In genomic region chrX:23784487-23785301, GRCh38 we compare ENCODE assay signal across 7 cellular contexts. TPM values are rescaled to one million over a fixed set of nuclear protein-coding genes. Genes with fewer than 3 reads are reported as not detected.
DNase-seq lines count a peak whose midpoint lies in the region; ATAC-seq and TF ChIP-seq lines count a peak whose summit lies in the region.

No MANE protein-coding gene starts in this region.

- H3K79me2 ChIP-seq in GM23338 (replicated peaks; ENCODE audit: insufficient read depth) = peaks cover 4% of the 10 kb centered on the region; the same call in 1 of the 2 replicates
- H3K79me2 ChIP-seq in neural progenitor cell (ENCODE audit: low read depth) = no peaks in the 10 kb centered on the region

- DNase-seq in GM23338 (ENCODE audit: low spot score) (no peak), RKO (ENCODE audit: low spot score) (peak; percentile 86), neural progenitor cell (ENCODE audit: low spot score) (no peak), DMS153 treated with DMSO at 0.1 percent for 48 hours (lab: John Stamatoyannopoulos, UW; ENCODE audit: unreplicated experiment) (no peak), cerebellar cortex (ENCODE audit: low spot score) (no peak)
- no peak for DNase-seq in stimulated activated CD4-positive, alpha-beta T cell treated with anti-CD3 and anti-CD28 coated beads, Interleukin-15, amount 100 ng/mL, for 24 hours

- ATAC-seq in GM23338 = no peak

- no peaks in the 10 kb centered on the region for H3K9me2 ChIP-seq in GM23338 (ENCODE audit: insufficient read depth)

- H2AFZ ChIP-seq in GM23338 (no peak overlapping the region), neural progenitor cell (replicated peaks) (no peak overlapping the region)

- H4K20me1 ChIP-seq in GM23338 (replicated peaks; ENCODE audit: insufficient read depth) = no peaks in the 10 kb centered on the region
- H4K20me1 ChIP-seq in neural progenitor cell (ENCODE audit: low read depth) = no peaks in the 10 kb centered on the region

- H3K4me1 Mint-ChIP-seq in GM23338 = peaks cover 13% of the 10 kb centered on the region; the same call in 2 of the 3 replicates
- H3K4me1 Mint-ChIP-seq in neural progenitor cell = peaks cover 29% of the 10 kb centered on the region

- H3K36me3 ChIP-seq in GM23338 (ENCODE audit: insufficient read depth) = no peaks in the 10 kb centered on the region
- no peaks in the 10 kb centered on the region for H3K36me3 ChIP-seq in endocrine pancreas (ENCODE audit: control insufficient read depth, insufficient read depth, low read length)
- H3K36me3 ChIP-seq in neural progenitor cell = no peaks in the 10 kb centered on the region

- H3K27ac ChIP-seq in GM23338 (ENCODE audit: low read depth) (no peak overlapping the region), neural progenitor cell (no peak overlapping the region)

- H3K27ac Mint-ChIP-seq in GM23338 = no peak overlapping the region
- peak overlapping the region; percentile 14 for H3K27ac Mint-ChIP-seq in neural progenitor cell

- H3K4me2 ChIP-seq in GM23338 (0 out of 2 replicates have a peak overlapping the region, but pooled peaks have one; percentile 77), neural progenitor cell (peak overlapping the region; percentile 81)

- H3F3A ChIP-seq in GM23338 (replicated peaks; ENCODE audit: low read depth) (no peaks in the 10 kb centered on the region), neural progenitor cell (ENCODE audit: low read depth) (peaks cover 3% of the 10 kb centered on the region)

- H3K27me3 ChIP-seq in GM23338 (ENCODE audit: insufficient read depth) = no peaks in the 10 kb centered on the region
- H3K27me3 ChIP-seq in endocrine pancreas (ENCODE audit: control insufficient read depth, insufficient read depth, low read length) = no peaks in the 10 kb centered on the region
- no peaks in the 10 kb centered on the region for H3K27me3 ChIP-seq in neural progenitor cell

- H3K4me3 ChIP-seq in GM23338 (no peak overlapping the region; the same call in 1 of the 2 replicates), endocrine pancreas (ENCODE audit: control insufficient read depth, insufficient read depth, low read length) (peak overlapping the region; percentile 92), neural progenitor cell (no peak overlapping the region)

- H3K27me3 Mint-ChIP-seq in GM23338 (ENCODE audit: insufficient read depth, low read depth, poor library complexity) (no peaks in the 10 kb centered on the region), neural progenitor cell (ENCODE audit: insufficient read depth, low read depth) (peaks cover 2% of the 10 kb centered on the region)

- H3K9ac ChIP-seq in endocrine pancreas (ENCODE audit: control insufficient read depth, insufficient read depth, low read length) (no peak overlapping the region), neural progenitor cell (no peak overlapping the region)

- H3K36me3 Mint-ChIP-seq in GM23338 (ENCODE audit: low read depth) (peaks cover 8% of the 10 kb centered on the region; the same call in 2 of the 3 replicates), neural progenitor cell (peaks cover 19% of the 10 kb centered on the region)

- H3K9me3 Mint-ChIP-seq in GM23338 (no peaks in the 10 kb centered on the region), neural progenitor cell (no peaks in the 10 kb centered on the region)

- no peak for TF ChIP-seq CTCF in GM23338 (conservative IDR thresholded peaks at IDR 0.05; ENCODE audit: low read depth in 2 of 2)
- TF ChIP-seq CTCF in neural progenitor cell (IDR thresholded peaks at IDR 0.05) = no peak

- H3K4me1 ChIP-seq in GM23338 (ENCODE audit: insufficient read depth) (no peaks in the 10 kb centered on the region), endocrine pancreas (ENCODE audit: control insufficient read depth, insufficient read depth, low read length) (no peaks in the 10 kb centered on the region), neural progenitor cell (peaks cover 6% of the 10 kb centered on the region)

- H3K9me3 ChIP-seq in endocrine pancreas (ENCODE audit: control insufficient read depth, low read length) = no peaks in the 10 kb centered on the region
- H3K9me3 ChIP-seq in neural progenitor cell (ENCODE audit: low read depth) = no peaks in the 10 kb centered on the region

- H3K4me3 Mint-ChIP-seq in GM23338 (peak overlapping the region; percentile 94; the same call in 2 of the 3 replicates), neural progenitor cell (peak overlapping the region; percentile 95)

TF ChIP-seq in GM23338, 12 proteins besides CTCF, POLR2A, EP300 and RAD21 (continues in another document):
- no peak for TF ChIP-seq NANOG (IDR thresholded peaks at IDR 0.05; ENCODE audit: borderline replicate concordance)
- no peak for TF ChIP-seq JUNB (IDR thresholded peaks at IDR 0.05; ENCODE audit: unreplicated experiment)
- TF ChIP-seq ZNF331 (CRISPR knock-in tag; IDR thresholded peaks at IDR 0.05; ENCODE audit: low read depth) = no peak
- no peak for TF ChIP-seq EZH2phosphoT487 (IDR thresholded peaks at IDR 0.05; ENCODE audit: unreplicated experiment)
- TF ChIP-seq REST (IDR thresholded peaks at IDR 0.05; ENCODE audit: unreplicated experiment) = no peak

RNA-seq across cellular contexts. Expression of gene SAT1, which starts 1.7 kb away (rescaled TPM):
- 44.1 and 54.5 TPM in 2 replicates for total RNA-seq in GM23338 (2014; rRNA removed; shearing (Covaris generic))
- 91.9 and 101 TPM in 2 replicates for polyA plus RNA-seq in GM23338 (2016; fragmentation: Nextera tagmentation; extraction: Ambion mirVana)
- 110 and 168 TPM in 2 replicates for total RNA-seq in neural progenitor cell (ENCODE audit: low replicate concordance)

RNA-seq across cellular contexts. Expression of gene ACOT9, which starts 41.6 kb away (rescaled TPM):
- total RNA-seq in GM23338 (2014; rRNA removed; shearing (Covaris generic)) = 34.3 and 35.4 TPM in 2 replicates
- polyA plus RNA-seq in GM23338 (2016; fragmentation: Nextera tagmentation; extraction: Ambion mirVana) = 23.5 and 28.5 TPM in 2 replicates
- total RNA-seq in neural progenitor cell (ENCODE audit: low replicate concordance) = 32.4 and 52.7 TPM in 2 replicates
